ENCODE assay signal across 9 cellular contexts in genomic region chr20:37336369-37337207, GRCh38. TPM values are rescaled to one million over a fixed set of nuclear protein-coding genes. Genes with fewer than 3 reads are reported as not detected.
DNase-seq lines count a peak whose midpoint lies in the region; ATAC-seq, FAIRE-seq and TF ChIP-seq lines count a peak whose summit lies in the region.
"Had no signal": no experiment of that assay in that cellular context is flagged by ENCODE, and none has a peak within 500 bp of the region (broad histone marks: within the 10 kb centered on the region; RNA-seq: fewer than 3 reads in every experiment).

No MANE protein-coding gene starts in this region.

- in situ Hi-C loops in GM13977 (cut with MboI; ENCODE audit: low pct_unique_long_range_greater_than_20kb, low sequenced_read_pairs, unreplicated experiment): no loop called here

- peak; percentile 86 for DNase-seq in GM13977 (ENCODE audit: low spot score)
- peak; percentile 20 for DNase-seq in activated T-cell treated with anti-CD3 and anti-CD28 coated beads, Interleukin-2, amount 50 U/mL, for 4 hours
- peak; percentile 91 for DNase-seq in kidney
- DNase-seq in stimulated activated CD4-positive, alpha-beta T cell treated with anti-CD3 and anti-CD28 coated beads, Interleukin-4, amount 100 ng/mL, for 4 hours: peak; percentile 25 to 48
- no peak for DNase-seq in NCI-H1417 treated with DMSO at 0.1 percent for 48 hours (lab: John Stamatoyannopoulos, UW)
- no peak for DNase-seq in RKO (ENCODE audit: low spot score)

- no peak overlapping the region for H3K4me3 ChIP-seq in kidney (ENCODE audit: low read length in 2 of 2)
- H3K4me3 ChIP-seq: SJSA1 had no signal

- H3K27me3 Mint-ChIP-seq in activated T-cell treated with anti-CD3 and anti-CD28 coated beads, Interleukin-2, amount 50 U/mL, for 4 hours (ENCODE audit: low read depth): no peaks in the 10 kb centered on the region

- H3K9ac ChIP-seq in kidney (ENCODE audit: low read length in 2 of 2): no peak overlapping the region

- H3K4me1 ChIP-seq in kidney (ENCODE audit: control insufficient read depth in 1 of 2, insufficient read depth in 1 of 2, low read depth in 1 of 2, low read length in 2 of 2): no peaks in the 10 kb centered on the region

- no peak for TF ChIP-seq CTCF in GM13977 (IDR thresholded peaks at IDR 0.05; ENCODE audit: extremely low read depth, insufficient read depth, missing control alignments)
- no peak for TF ChIP-seq CTCF in kidney (IDR thresholded peaks at IDR 0.05; ENCODE audit: borderline replicate concordance, extremely low read depth, insufficient read depth)

- H3K36me3 Mint-ChIP-seq in activated T-cell treated with anti-CD3 and anti-CD28 coated beads, Interleukin-2, amount 50 U/mL, for 4 hours (ENCODE audit: insufficient read depth): no peaks in the 10 kb centered on the region

- no peaks in the 10 kb centered on the region for H3K9me3 Mint-ChIP-seq in activated T-cell treated with anti-CD3 and anti-CD28 coated beads, Interleukin-2, amount 50 U/mL, for 4 hours

- peak; percentile 54 for ATAC-seq in GM21717 (IDR thresholded peaks at IDR 0.05; ENCODE audit: unreplicated experiment)
- peak; percentile 81 to 87 for ATAC-seq in activated T-cell treated with anti-CD3 and anti-CD28 coated beads, Interleukin-2, amount 50 U/mL, for 4 hours

- H3K9me3 ChIP-seq in KOPT-K1 (ENCODE audit: insufficient read depth, low read length, poor library complexity, severe bottlenecking) (no peaks in the 10 kb centered on the region), kidney (ENCODE audit: control insufficient read depth in 1 of 2, low read length in 2 of 2) (no peaks in the 10 kb centered on the region)
- H3K9me3 ChIP-seq: SJSA1 had no signal

- peak overlapping the region; percentile 24 for H3K4me3 Mint-ChIP-seq in activated T-cell treated with anti-CD3 and anti-CD28 coated beads, Interleukin-2, amount 50 U/mL, for 4 hours

- no peaks in the 10 kb centered on the region for H3K36me3 ChIP-seq in KOPT-K1 (ENCODE audit: insufficient read depth, low read length)
- no peaks in the 10 kb centered on the region for H3K36me3 ChIP-seq in kidney (ENCODE audit: control insufficient read depth in 1 of 2, insufficient read depth in 2 of 2, low read length in 2 of 2)
- H3K36me3 ChIP-seq: SJSA1 had no signal

- H3K27ac ChIP-seq in KOPT-K1 (ENCODE audit: low read depth, low read length, poor library complexity, severe bottlenecking) (peak overlapping the region; percentile 40), kidney (ENCODE audit: low read depth in 2 of 2, low read length in 2 of 2) (no peak overlapping the region)
- H3K27ac ChIP-seq: SJSA1 had no signal

- FAIRE-seq in kidney (lab: Jason Lieb, UNC): no peak

- H3K4me1 Mint-ChIP-seq in activated T-cell treated with anti-CD3 and anti-CD28 coated beads, Interleukin-2, amount 50 U/mL, for 4 hours (ENCODE audit: low read depth): peaks cover 19% of the 10 kb centered on the region

- intact Hi-C loops in kidney (cut with DNase I): no loop called here

RNA-seq across cellular contexts. Expression of gene SRC, which starts 9.4 kb away (rescaled TPM):
- total RNA-seq in activated T-cell treated with anti-CD3 and anti-CD28 coated beads, Interleukin-2, amount 50 U/mL, for 4 hours: 1 to 10 TPM; 2.8 to 4.7 (median 3.8) TPM
- total RNA-seq in kidney: 70.0 TPM
- polyA plus RNA-seq in kidney (ENCODE audit: insufficient read depth, low read depth, low replicate concordance): 28.5 TPM

RNA-seq across cellular contexts. Expression of gene MANBAL, which starts 47.1 kb away (rescaled TPM):
- total RNA-seq in activated T-cell treated with anti-CD3 and anti-CD28 coated beads, Interleukin-2, amount 50 U/mL, for 4 hours: 10 to 100 TPM; 15.3 to 16.6 (median 15.7) TPM
- total RNA-seq in kidney: 45.7 TPM
- 93.3 TPM for polyA plus RNA-seq in kidney (ENCODE audit: insufficient read depth, low read depth, low replicate concordance)

Comparison
In these comparisons a context has a peak if more than half of its experiments do, and no peak if none do; other contexts are left out.
1. DNase-seq: peak in GM13977 (single experiment), activated T-cell treated with anti-CD3 and anti-CD28 coated beads, Interleukin-2, amount 50 U/mL, for 4 hours (single experiment), kidney (single experiment) and stimulated activated CD4-positive, alpha-beta T cell treated with anti-CD3 and anti-CD28 coated beads, Interleukin-4, amount 100 ng/mL, for 4 hours (2 of 2); none in NCI-H1417 treated with DMSO at 0.1 percent for 48 hours (single experiment) and RKO (single experiment).
2. RNA of gene SRC, which starts 9.4 kb away (total RNA-seq): 70.0 TPM in kidney (single experiment); 2.8 to 4.7 TPM in activated T-cell treated with anti-CD3 and anti-CD28 coated beads, Interleukin-2, amount 50 U/mL, for 4 hours; every median in the first group is over 10 times any median in the second.